ENCODE assay signal across 8 cellular contexts in genomic region chr12:45388545-45388944, GRCh38.
A peak's percentile ranks its signal among the peaks of the same experiment; 100 is the strongest.
DNase-seq lines count a peak whose midpoint lies in the region; ATAC-seq and TF ChIP-seq lines count a peak whose summit lies in the region.

No MANE protein-coding gene starts in this region.

- H3K9me3 ChIP-seq in BE2C = no peaks in the 10 kb centered on the region

- DNase-seq in BE2C (peak; percentile 39), HT-29 (ENCODE audit: low spot score) (peak; percentile 61), amniotic epithelial cell (ENCODE audit: low read depth) (peak; percentile 51), iPS DF 19.7 (ENCODE audit: low read depth, low spot score) (peak; percentile 9), type B pancreatic cell (ENCODE audit: extremely low spot score, unreplicated experiment) (no peak), MV-4-11 (lab: John Stamatoyannopoulos, UW) (no peak)
- DNase-seq in activated CD4-positive, alpha-beta T cell treated with anti-CD3 and anti-CD28 coated beads, Interleukin-2, amount 10 ng/mL, durations not matched to agents 7 days and 5 days = no peak
- DNase-seq in activated T-cell treated with anti-CD3 and anti-CD28 coated beads, Interleukin-2, amount 50 U/mL, for 4 hours = no peak

- H3K9me3 Mint-ChIP-seq in type B pancreatic cell = no peaks in the 10 kb centered on the region
- peaks cover 4% of the 10 kb centered on the region for H3K9me3 Mint-ChIP-seq in activated CD4-positive, alpha-beta T cell treated with anti-CD3 and anti-CD28 coated beads, Interleukin-2, amount 10 ng/mL, durations not matched to agents 7 days and 5 days
- peaks cover 3% of the 10 kb centered on the region for H3K9me3 Mint-ChIP-seq in activated T-cell treated with anti-CD3 and anti-CD28 coated beads, Interleukin-2, amount 50 U/mL, for 4 hours

- peaks cover 36% of the 10 kb centered on the region for H3K36me3 ChIP-seq in BE2C

- no peaks in the 10 kb centered on the region for H3K27me3 ChIP-seq in BE2C

- H3K4me3 Mint-ChIP-seq in type B pancreatic cell = no peak overlapping the region
- no peak overlapping the region for H3K4me3 Mint-ChIP-seq in activated CD4-positive, alpha-beta T cell treated with anti-CD3 and anti-CD28 coated beads, Interleukin-2, amount 10 ng/mL, durations not matched to agents 7 days and 5 days
- no peak overlapping the region for H3K4me3 Mint-ChIP-seq in activated T-cell treated with anti-CD3 and anti-CD28 coated beads, Interleukin-2, amount 50 U/mL, for 4 hours

- peaks cover 46% of the 10 kb centered on the region for H3K36me3 Mint-ChIP-seq in type B pancreatic cell
- peaks cover 43% of the 10 kb centered on the region for H3K36me3 Mint-ChIP-seq in activated CD4-positive, alpha-beta T cell treated with anti-CD3 and anti-CD28 coated beads, Interleukin-2, amount 10 ng/mL, durations not matched to agents 7 days and 5 days (ENCODE audit: low read depth)
- H3K36me3 Mint-ChIP-seq in activated T-cell treated with anti-CD3 and anti-CD28 coated beads, Interleukin-2, amount 50 U/mL, for 4 hours (ENCODE audit: insufficient read depth) = peaks cover 44% of the 10 kb centered on the region

- H3K27me3 Mint-ChIP-seq in type B pancreatic cell = no peaks in the 10 kb centered on the region
- H3K27me3 Mint-ChIP-seq in activated CD4-positive, alpha-beta T cell treated with anti-CD3 and anti-CD28 coated beads, Interleukin-2, amount 10 ng/mL, durations not matched to agents 7 days and 5 days = no peaks in the 10 kb centered on the region
- no peaks in the 10 kb centered on the region for H3K27me3 Mint-ChIP-seq in activated T-cell treated with anti-CD3 and anti-CD28 coated beads, Interleukin-2, amount 50 U/mL, for 4 hours (ENCODE audit: low read depth)

- peak; percentile 82 for TF ChIP-seq CTCF in BE2C (IDR thresholded peaks at IDR 0.05; ENCODE audit: low read depth, low read length)
- peak; percentile 71 for TF ChIP-seq CTCF in type B pancreatic cell (conservative IDR thresholded peaks at IDR 0.05)

- 0 out of 2 replicates have a peak, but pooled peaks cover 5% of the 10 kb centered on the region for H3K4me1 ChIP-seq in BE2C

- no peak overlapping the region for H3K4me3 ChIP-seq in BE2C (ENCODE audit: low read depth, low read length)

- POLR2A ChIA-PET in activated CD4-positive, alpha-beta T cell treated with anti-CD3 and anti-CD28 coated beads, Interleukin-2, amount 10 ng/mL, durations not matched to agents 7 days and 5 days (lab: Charles Lee) = no interaction called here

- CTCF ChIA-PET in activated CD4-positive, alpha-beta T cell treated with anti-CD3 and anti-CD28 coated beads, Interleukin-2, amount 10 ng/mL, durations not matched to agents 7 days and 5 days (lab: Charles Lee) = interaction anchor here (0.8 to 1.0 kb wide), 2 partner anchors 16 to 128 kb away, joined by 3 read pairs; no protein-coding TSS in a partner anchor

- no peak for ATAC-seq in activated T-cell treated with anti-CD3 and anti-CD28 coated beads, Interleukin-2, amount 50 U/mL, for 4 hours

- no peaks in the 10 kb centered on the region for H3K4me1 Mint-ChIP-seq in type B pancreatic cell (ENCODE audit: unreplicated experiment)
- H3K4me1 Mint-ChIP-seq in activated CD4-positive, alpha-beta T cell treated with anti-CD3 and anti-CD28 coated beads, Interleukin-2, amount 10 ng/mL, durations not matched to agents 7 days and 5 days = no peaks in the 10 kb centered on the region
- H3K4me1 Mint-ChIP-seq in activated T-cell treated with anti-CD3 and anti-CD28 coated beads, Interleukin-2, amount 50 U/mL, for 4 hours (ENCODE audit: low read depth) = no peaks in the 10 kb centered on the region

- no peak overlapping the region for H3K27ac Mint-ChIP-seq in type B pancreatic cell
- H3K27ac Mint-ChIP-seq in activated CD4-positive, alpha-beta T cell treated with anti-CD3 and anti-CD28 coated beads, Interleukin-2, amount 10 ng/mL, durations not matched to agents 7 days and 5 days = no peak overlapping the region

Comparison
In these comparisons a context has a peak if more than half of its experiments do, and no peak if none do; other contexts are left out.
1. DNase-seq: peak in BE2C (single experiment), HT-29 (single experiment), amniotic epithelial cell (single experiment) and iPS DF 19.7 (single experiment); none in type B pancreatic cell (single experiment), activated CD4-positive, alpha-beta T cell treated with anti-CD3 and anti-CD28 coated beads, Interleukin-2, amount 10 ng/mL, durations not matched to agents 7 days and 5 days (single experiment), activated T-cell treated with anti-CD3 and anti-CD28 coated beads, Interleukin-2, amount 50 U/mL, for 4 hours (single experiment) and MV-4-11 (single experiment).